13 cellular contexts compared by ENCODE assay signal in genomic region chr17:17690156-17690737, GRCh38. TPM values are rescaled to one million over a fixed set of nuclear protein-coding genes. Genes with fewer than 3 reads are reported as not detected.
DNase-seq lines count a peak whose midpoint lies in the region; ATAC-seq and TF ChIP-seq lines count a peak whose summit lies in the region.
"Had no signal": no experiment of that assay in that cellular context is flagged by ENCODE, and none has a peak within 500 bp of the region (broad histone marks: within the 10 kb centered on the region; RNA-seq: fewer than 3 reads in every experiment).

No MANE protein-coding gene starts in this region.

- no peaks in the 10 kb centered on the region for H3K9me3 Mint-ChIP-seq in activated naive CD8-positive, alpha-beta T cell treated with anti-CD3 and anti-CD28 coated beads for 36 hours
- H3K9me3 Mint-ChIP-seq in naive B cell: no peaks in the 10 kb centered on the region
- H3K9me3 Mint-ChIP-seq: GM23338 had no signal

- peak overlapping the region; percentile 95 for H3K27ac ChIP-seq in C4-2B

- peaks cover 7% of the 10 kb centered on the region for H3K36me3 Mint-ChIP-seq in activated naive CD8-positive, alpha-beta T cell treated with anti-CD3 and anti-CD28 coated beads for 36 hours
- no peaks in the 10 kb centered on the region for H3K36me3 Mint-ChIP-seq in naive B cell

- no peaks in the 10 kb centered on the region for H3K27me3 Mint-ChIP-seq in activated naive CD8-positive, alpha-beta T cell treated with anti-CD3 and anti-CD28 coated beads for 36 hours
- H3K27me3 Mint-ChIP-seq in naive B cell: no peaks in the 10 kb centered on the region

- DNase-seq in GDM1 (lab: John Stamatoyannopoulos, UW): peak; percentile 11
- DNase-seq in activated naive CD8-positive, alpha-beta T cell treated with anti-CD3 and anti-CD28 coated beads for 36 hours: no peak
- no peak for DNase-seq in naive B cell
- DNase-seq in activated CD4-positive, alpha-beta T cell treated with anti-CD3 and anti-CD28 coated beads, Interleukin-2, amount 50 U/mL, for 1 hour: no peak
- no peak for DNase-seq in NCI-H1930 (lab: John Stamatoyannopoulos, UW)
- DNase-seq in RKO (ENCODE audit: low spot score): no peak
- DNase-seq: activated T-cell treated with anti-CD3 and anti-CD28 coated beads, Interleukin-2, amount 50 U/mL, for 1 hour; erythroblast; NCI-H1048; NCI-H524 treated with DMSO at 0.1 percent for 48 hours; Right ventricle myocardium superior had no signal

- ATAC-seq in naive B cell (ENCODE audit: low read depth in 2 of 2): no peak
- ATAC-seq: GM23338 had no signal

- no peak overlapping the region for H3K4me3 Mint-ChIP-seq in activated naive CD8-positive, alpha-beta T cell treated with anti-CD3 and anti-CD28 coated beads for 36 hours
- peak overlapping the region in 5 of 8 donors; percentile 29 to 84 (median 63) for H3K4me3 Mint-ChIP-seq in naive B cell
- H3K4me3 Mint-ChIP-seq: GM23338 had no signal

- H3K27ac Mint-ChIP-seq in activated naive CD8-positive, alpha-beta T cell treated with anti-CD3 and anti-CD28 coated beads for 36 hours: peak overlapping the region; percentile 70
- H3K27ac Mint-ChIP-seq in naive B cell: peak overlapping the region in 4 of 6 donors; percentile 74 to 82 (median 78)
- H3K27ac Mint-ChIP-seq: GM23338 had no signal

- no peak for TF ChIP-seq CTCF in C4-2B (conservative IDR thresholded peaks at IDR 0.05)

- peaks cover 68% of the 10 kb centered on the region for H3K4me1 Mint-ChIP-seq in activated naive CD8-positive, alpha-beta T cell treated with anti-CD3 and anti-CD28 coated beads for 36 hours
- peaks cover 53 to 80% (median 67%) of the 10 kb centered on the region in 3 donors for H3K4me1 Mint-ChIP-seq in naive B cell

RNA-seq across cellular contexts. Expression of gene RAI1, which starts 9.0 kb away (rescaled TPM):
- total RNA-seq in activated naive CD8-positive, alpha-beta T cell treated with anti-CD3 and anti-CD28 coated beads for 36 hours: 10 to 100 TPM; 19.6 to 21.1 TPM
- 1 to 10 TPM; 1.9 to 3.8 (median 2.6) TPM for polyA plus RNA-seq in naive B cell (ENCODE audit: low read depth in 6 of 6)
